Comparison of ENCODE assay signal across 1 cellular context in genomic region chr22:43296279-43296902, GRCh38.
TF ChIP-seq lines count a peak whose summit lies in the region.

No MANE protein-coding gene starts in this region.

TF ChIP-seq in HepG2, 621 proteins besides CTCF, POLR2A, EP300 and RAD21 (continued from another document):
- no peak for TF ChIP-seq ZNF280B (CRISPR knock-in tag; IDR thresholded peaks at IDR 0.05; ENCODE audit: borderline replicate concordance)
- no peak for TF ChIP-seq ZNF883 (CRISPR knock-in tag; IDR thresholded peaks at IDR 0.05; ENCODE audit: not compliant biosample characterization)
- TF ChIP-seq ZNF207 (IDR thresholded peaks at IDR 0.05; ENCODE audit: borderline replicate concordance), result no peak
- no peak for TF ChIP-seq FOXM1 (CRISPR knock-in tag; IDR thresholded peaks at IDR 0.05)
- TF ChIP-seq ZNF773 (CRISPR knock-in tag; IDR thresholded peaks at IDR 0.05; ENCODE audit: borderline replicate concordance), result no peak
- no peak for TF ChIP-seq ZNF713 (CRISPR knock-in tag; IDR thresholded peaks at IDR 0.05)
- TF ChIP-seq ATF7-NPFF (CRISPR knock-in tag; IDR thresholded peaks at IDR 0.05; ENCODE audit: low read depth), result no peak
- no peak for TF ChIP-seq HNRNPH1 (optimal IDR thresholded peaks at IDR 0.05; ENCODE audit: low read depth, low read length)
- no peak for TF ChIP-seq ASH2L (IDR thresholded peaks at IDR 0.05; ENCODE audit: insufficient read length, low read depth, low read length)
- TF ChIP-seq ZNF746 (CRISPR knock-in tag; IDR thresholded peaks at IDR 0.05), result no peak
- TF ChIP-seq ZXDC (CRISPR knock-in tag; IDR thresholded peaks at IDR 0.05), result no peak
- TF ChIP-seq AGO2 (optimal IDR thresholded peaks at IDR 0.05; ENCODE audit: low read depth, low read length), result no peak
- no peak for TF ChIP-seq ZNF784 (CRISPR knock-in tag; IDR thresholded peaks at IDR 0.05; ENCODE audit: borderline replicate concordance)
TF ChIP-seq in HepG2: peak in this region for 0.
